ENCODE assay signal across 8 cellular contexts in the genomic region with DNA sequence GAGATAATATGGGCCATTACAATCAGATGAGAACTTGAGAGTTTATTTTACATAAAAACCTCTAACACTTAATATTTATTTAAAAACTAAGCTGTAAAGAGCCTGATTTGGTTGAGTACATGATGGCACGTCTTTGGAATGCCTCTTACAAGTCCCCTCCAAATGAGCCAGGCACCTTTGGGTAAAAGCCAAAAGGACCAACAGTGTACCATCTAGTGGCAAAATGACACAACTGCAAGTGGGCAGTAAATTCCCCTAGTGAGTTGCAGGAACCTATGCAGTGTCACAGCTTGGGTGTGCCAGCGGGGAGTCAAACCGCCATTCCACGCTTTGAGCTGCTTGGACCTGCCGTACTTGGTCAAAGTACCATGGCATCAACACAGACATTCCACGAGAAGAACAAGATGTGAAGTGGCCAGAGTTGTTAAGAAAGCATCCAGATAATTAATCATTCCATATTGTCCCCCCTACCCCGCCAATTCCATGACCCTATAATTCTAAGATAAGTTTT.
A peak's percentile ranks its signal among the peaks of the same experiment; 100 is the strongest.
DNase-seq lines count a peak whose midpoint lies in the region; ATAC-seq and TF ChIP-seq lines count a peak whose summit lies in the region.

No MANE protein-coding gene starts in this region.

- TF ChIP-seq CTCF in osteocyte (IDR thresholded peaks at IDR 0.05): peak; percentile 76

- peaks cover 4% of the 10 kb centered on the region for H3K27me3 Mint-ChIP-seq in activated T-cell treated with anti-CD3 and anti-CD28 coated beads, Interleukin-2, amount 50 U/mL, for 4 hours (ENCODE audit: low read depth)
- peaks cover 2% of the 10 kb centered on the region for H3K27me3 Mint-ChIP-seq in osteocyte (ENCODE audit: unreplicated experiment)

- peak; percentile 92 for DNase-seq in ACHN
- peak; percentile 24 for DNase-seq in GM04503 (ENCODE audit: low read depth)
- DNase-seq in NCI-H2227 treated with DMSO at 0.1 percent for 48 hours (lab: John Stamatoyannopoulos, UW): peak; percentile 37
- DNase-seq in activated T-cell treated with anti-CD3 and anti-CD28 coated beads, Interleukin-2, amount 50 U/mL, for 4 hours: no peak
- DNase-seq in germinal center (ENCODE audit: low spot score): peak; percentile 70
- DNase-seq in osteocyte (ENCODE audit: extremely low spot score, unreplicated experiment): no peak

- H3K9me3 Mint-ChIP-seq in activated T-cell treated with anti-CD3 and anti-CD28 coated beads, Interleukin-2, amount 50 U/mL, for 4 hours: no peaks in the 10 kb centered on the region
- H3K9me3 Mint-ChIP-seq in osteocyte (ENCODE audit: unreplicated experiment): no peaks in the 10 kb centered on the region

- in situ Hi-C loops in ACHN (cut with HindIII; ENCODE audit: low pct_ligation_motif_present, low pct_unique_long_range_greater_than_20kb, low sequenced_read_pairs): no loop called here

- H3K4me1 Mint-ChIP-seq in activated T-cell treated with anti-CD3 and anti-CD28 coated beads, Interleukin-2, amount 50 U/mL, for 4 hours (ENCODE audit: low read depth): peaks cover 6% of the 10 kb centered on the region
- peaks cover 8% of the 10 kb centered on the region for H3K4me1 Mint-ChIP-seq in osteocyte (ENCODE audit: unreplicated experiment)

- ATAC-seq in HG02884 (IDR thresholded peaks at IDR 0.05; ENCODE audit: unreplicated experiment) (peak; percentile 64), HG03108 (IDR thresholded peaks at IDR 0.05; ENCODE audit: unreplicated experiment) (no peak)
- peak; percentile 62 to 80 for ATAC-seq in activated T-cell treated with anti-CD3 and anti-CD28 coated beads, Interleukin-2, amount 50 U/mL, for 4 hours

- no peaks in the 10 kb centered on the region for H3K36me3 Mint-ChIP-seq in activated T-cell treated with anti-CD3 and anti-CD28 coated beads, Interleukin-2, amount 50 U/mL, for 4 hours (ENCODE audit: insufficient read depth)
- no peaks in the 10 kb centered on the region for H3K36me3 Mint-ChIP-seq in osteocyte (ENCODE audit: unreplicated experiment)

- no peak overlapping the region for H3K27ac Mint-ChIP-seq in osteocyte (ENCODE audit: unreplicated experiment)

- no peak overlapping the region for H3K4me3 Mint-ChIP-seq in activated T-cell treated with anti-CD3 and anti-CD28 coated beads, Interleukin-2, amount 50 U/mL, for 4 hours
- no peak overlapping the region for H3K4me3 Mint-ChIP-seq in osteocyte (ENCODE audit: unreplicated experiment)

Comparison
In these comparisons a context has a peak if more than half of its experiments do, and no peak if none do; other contexts are left out.
1. DNase-seq: peak in ACHN (single experiment), GM04503 (single experiment), NCI-H2227 treated with DMSO at 0.1 percent for 48 hours (single experiment) and germinal center (single experiment); none in activated T-cell treated with anti-CD3 and anti-CD28 coated beads, Interleukin-2, amount 50 U/mL, for 4 hours (single experiment) and osteocyte (single experiment).